ENCODE assay signal across 27 cellular contexts in genomic region chr12:106690569-106690968, GRCh38.
"Had no signal": no experiment of that assay in that cellular context is flagged by ENCODE, and none has a peak within 500 bp of the region (broad histone marks: within the 10 kb centered on the region; RNA-seq: fewer than 3 reads in every experiment).

No MANE protein-coding gene starts in this region.

- H3K4me1 ChIP-seq: ascending aorta had no signal

- DNase-seq: activated B cell treated with CpG ODN at 0.5 μM for 24 hours; activated CD4-positive, alpha-beta memory T cell treated with anti-CD3 and anti-CD28 coated beads for 36 hours; activated CD4-positive, alpha-beta T cell treated with anti-CD3 and anti-CD28 coated beads for 4 hours; activated CD4-positive, alpha-beta T cell treated with anti-CD3 and anti-CD28 coated beads, Interleukin-2, amount 10 ng/mL, durations not matched to agents 24 days and 14 days; activated CD4-positive, alpha-beta T cell treated with anti-CD3 and anti-CD28 coated beads, Interleukin-2, amount 50 U/mL, for 1 hour; activated CD4-positive, alpha-beta T cell treated with anti-CD3 and anti-CD28 coated beads, Interleukin-2, amount 50 U/mL, for 4 hours; activated CD4-positive, CD25-positive, alpha-beta regulatory T cell treated with anti-CD3 and anti-CD28 coated beads, Interleukin-2, amount 50 U/mL, for 72 hours; activated CD8-positive, alpha-beta memory T cell treated with anti-CD3 and anti-CD28 coated beads, Interleukin-2, amount 50 U/mL, for 4 hours; activated CD8-positive, alpha-beta T cell treated with anti-CD3 and anti-CD28 coated beads for 36 hours; activated effector memory CD4-positive, alpha-beta T cell treated with Interleukin-2 at 50 U/mL for 16 hours; activated gamma-delta T cell; activated naive CD4-positive, alpha-beta T cell treated with anti-CD3 and anti-CD28 coated beads, Interleukin-2, amount 10 ng/mL, durations not matched to agents 7 days and 5 days; activated naive CD4-positive, alpha-beta T cell treated with Interleukin-2 at 50 U/mL for 16 hours; activated naive CD8-positive, alpha-beta T cell treated with anti-CD3 and anti-CD28 coated beads, Interleukin-2, amount 10 ng/mL, durations not matched to agents 7 days and 5 days; activated naive CD8-positive, alpha-beta T cell treated with anti-CD3 and anti-CD28 coated beads, Interleukin-2, amount 50 U/mL, for 24 hours; activated T-cell treated with anti-CD3 and anti-CD28 coated beads for 4 hours; activated T-cell treated with anti-CD3 and anti-CD28 coated beads, Interleukin-2, amount 50 U/mL, for 1 hour; activated T-cell treated with anti-CD3 and anti-CD28 coated beads, Interleukin-2, amount 50 U/mL, for 4 hours; amygdala; anterior cingulate cortex; caudate nucleus; cerebellar nuclear complex; T-cell; T-helper 17 cell had no signal

- H3K27me3 ChIP-seq: ascending aorta, cardiac muscle cell had no signal

- H3K9me3 ChIP-seq: ascending aorta had no signal

- H3K27ac ChIP-seq: ascending aorta, cardiac muscle cell, VCaP had no signal

- H3K36me3 ChIP-seq: ascending aorta, cardiac muscle cell had no signal

- H3K4me3 ChIP-seq: ascending aorta, cardiac muscle cell had no signal
